Comparison of ENCODE assay signal across 17 cellular contexts in the genomic region with DNA sequence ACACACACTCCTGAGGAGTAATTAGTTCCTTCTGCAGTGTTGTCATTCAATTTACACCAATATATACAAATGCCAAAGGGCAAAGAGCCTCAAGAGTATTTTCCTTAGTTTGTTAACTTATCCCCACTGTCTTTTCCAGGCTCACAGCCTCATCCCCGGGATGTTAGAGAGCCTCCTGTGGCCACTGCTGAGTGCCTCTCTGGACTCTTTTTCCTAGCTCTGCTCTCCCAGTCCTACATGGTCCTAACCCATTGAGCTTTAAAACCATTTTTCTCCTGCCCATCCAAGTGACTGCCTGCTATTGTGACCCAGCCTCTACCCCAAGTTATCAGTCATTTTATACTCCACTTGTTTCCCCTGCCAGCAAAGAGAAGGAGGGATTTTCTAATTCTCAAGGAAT. TPM values are rescaled to one million over a fixed set of nuclear protein-coding genes. Genes with fewer than 3 reads are reported as not detected.
DNase-seq lines count a peak whose midpoint lies in the region; ATAC-seq and TF ChIP-seq lines count a peak whose summit lies in the region.
"Had no signal": no experiment of that assay in that cellular context is flagged by ENCODE, and none has a peak within 500 bp of the region (broad histone marks: within the 10 kb centered on the region; RNA-seq: fewer than 3 reads in every experiment).

No MANE protein-coding gene starts in this region.

- H3K36me3 ChIP-seq in BE2C (no peaks in the 10 kb centered on the region), brain microvascular endothelial cell (replicated peaks) (no peaks in the 10 kb centered on the region)

- peaks cover 25% of the 10 kb centered on the region for H3K4me1 Mint-ChIP-seq in HFFc6 (ENCODE audit: low read depth)
- no peaks in the 10 kb centered on the region for H3K4me1 Mint-ChIP-seq in stimulated activated effector memory CD8-positive, alpha-beta T cell treated with anti-CD3 and anti-CD28 coated beads, Interleukin-12 subunit alpha, Interleukin-12 subunit beta, amount 100 ng/mL, for 72 hours

- H3K27me3 ChIP-seq in BE2C = peaks cover 22% of the 10 kb centered on the region
- no peaks in the 10 kb centered on the region for H3K27me3 ChIP-seq in brain microvascular endothelial cell (replicated peaks)

- DNase-seq in BE2C = no peak
- no peak for DNase-seq in HFFc6
- DNase-seq in brain microvascular endothelial cell = no peak
- DNase-seq in stimulated activated effector memory CD8-positive, alpha-beta T cell treated with anti-CD3 and anti-CD28 coated beads, Interleukin-12 subunit alpha, Interleukin-12 subunit beta, amount 100 ng/mL, for 72 hours (ENCODE audit: low spot score in 2 of 2) = no peak
- DNase-seq in RKO (ENCODE audit: low spot score) = no peak
- no peak for DNase-seq in occipital lobe (lab: John Stamatoyannopoulos, UW)
- DNase-seq: 8988T; ACHN; C1 segment of cervical spinal cord; Calu3; CD4-positive, alpha-beta T cell; DMS 273 treated with DMSO at 0.1 percent for 48 hours had no signal

- no peaks in the 10 kb centered on the region for H3K9me3 Mint-ChIP-seq in HFFc6
- no peaks in the 10 kb centered on the region for H3K9me3 Mint-ChIP-seq in stimulated activated effector memory CD8-positive, alpha-beta T cell treated with anti-CD3 and anti-CD28 coated beads, Interleukin-12 subunit alpha, Interleukin-12 subunit beta, amount 100 ng/mL, for 72 hours
- H3K9me3 Mint-ChIP-seq: CD4-positive, alpha-beta T cell had no signal

- H3K4me3 Mint-ChIP-seq in HFFc6 = peak overlapping the region; percentile 31
- H3K4me3 Mint-ChIP-seq in stimulated activated effector memory CD8-positive, alpha-beta T cell treated with anti-CD3 and anti-CD28 coated beads, Interleukin-12 subunit alpha, Interleukin-12 subunit beta, amount 100 ng/mL, for 72 hours = no peak overlapping the region
- H3K4me3 Mint-ChIP-seq: CD4-positive, alpha-beta T cell had no signal

- ATAC-seq in stimulated activated effector memory CD8-positive, alpha-beta T cell treated with anti-CD3 and anti-CD28 coated beads, Interleukin-12 subunit alpha, Interleukin-12 subunit beta, amount 100 ng/mL, for 72 hours = peak; percentile 51
- no peak for ATAC-seq in HG03280 (IDR thresholded peaks at IDR 0.05; ENCODE audit: unreplicated experiment)
- ATAC-seq: HepG2 had no signal

- peaks cover 3% of the 10 kb centered on the region; the same call in 1 of the 2 replicates for H3K27me3 Mint-ChIP-seq in HFFc6 (ENCODE audit: insufficient read depth)

- H3K4me1 ChIP-seq in BE2C = no peaks in the 10 kb centered on the region

- H3K4me3 ChIP-seq in BE2C (ENCODE audit: low read depth, low read length) (no peak overlapping the region), brain microvascular endothelial cell (ENCODE audit: low read depth, low read length) (no peak overlapping the region)

- H3K27ac ChIP-seq in brain microvascular endothelial cell = no peak overlapping the region
- H3K27ac ChIP-seq: KMS-11 had no signal

- peaks cover 7% of the 10 kb centered on the region for H3K36me3 Mint-ChIP-seq in HFFc6 (ENCODE audit: low read depth)
- no peaks in the 10 kb centered on the region for H3K36me3 Mint-ChIP-seq in stimulated activated effector memory CD8-positive, alpha-beta T cell treated with anti-CD3 and anti-CD28 coated beads, Interleukin-12 subunit alpha, Interleukin-12 subunit beta, amount 100 ng/mL, for 72 hours

- H3K9me3 ChIP-seq in BE2C = no peaks in the 10 kb centered on the region

- TF ChIP-seq CTCF in BE2C (IDR thresholded peaks at IDR 0.05; ENCODE audit: low read depth, low read length) (0 out of 2 replicates have a peak, but pooled peaks have one; percentile 7), HFFc6 (IDR thresholded peaks at IDR 0.05) (no peak), brain microvascular endothelial cell (IDR thresholded peaks at IDR 0.05; ENCODE audit: low read depth, low read length, missing control alignments) (peak; percentile 34)

- in situ Hi-C loops in brain microvascular endothelial cell (cut with HindIII; ENCODE audit: low pct_ligation_motif_present, low sequenced_read_pairs) = no loop called here

- H3K27ac Mint-ChIP-seq in HFFc6 = peak overlapping the region; percentile 66
- no peak overlapping the region for H3K27ac Mint-ChIP-seq in stimulated activated effector memory CD8-positive, alpha-beta T cell treated with anti-CD3 and anti-CD28 coated beads, Interleukin-12 subunit alpha, Interleukin-12 subunit beta, amount 100 ng/mL, for 72 hours
- H3K27ac Mint-ChIP-seq: CD4-positive, alpha-beta T cell had no signal

RNA-seq across cellular contexts. Expression of a gene that starts 23.5 kb away (rescaled TPM):
- polyA plus RNA-seq in BE2C (2012; ENCODE audit: insufficient read depth, insufficient read length, low read depth) = not detected
- under 1 TPM in 1 of 6 experiments, not detected in 5; 0.12 TPM for total RNA-seq in HFFc6 (2021; fragmentation: NEBNext Ultra II Directional; extraction: Animal tissue kit (Norgen Biotek cat#: 25700))
- total RNA-seq in occipital lobe = 0.78 TPM
- total RNA-seq: Calu3; CD4-positive, alpha-beta T cell; Daoy; HepG2 had no signal
- polyA plus RNA-seq: H1, HepG2 had no signal
